Comparison of ENCODE assay signal across 7 cellular contexts in the genomic region with DNA sequence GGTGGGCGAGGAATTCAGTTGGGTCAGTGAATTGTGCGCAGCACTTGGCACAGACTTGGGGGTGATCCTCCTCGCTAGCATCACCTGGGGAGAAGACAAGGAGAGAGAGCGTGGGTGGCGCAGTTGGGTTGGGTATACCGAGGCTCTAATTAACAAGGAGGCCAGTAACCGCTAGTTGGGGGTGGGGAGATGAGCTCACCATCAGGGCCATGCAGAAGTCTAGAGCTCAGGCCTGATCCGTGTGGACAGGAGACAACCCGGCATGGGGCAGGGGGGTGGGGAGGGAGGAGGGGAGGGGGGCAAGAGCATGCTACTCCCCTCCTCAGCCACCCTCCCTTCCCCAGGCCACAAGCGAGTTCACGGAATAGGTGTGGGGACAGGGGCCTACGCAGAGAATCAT. TPM values are rescaled to one million over a fixed set of nuclear protein-coding genes. Genes with fewer than 3 reads are reported as not detected.
DNase-seq lines count a peak whose midpoint lies in the region; ATAC-seq and TF ChIP-seq lines count a peak whose summit lies in the region.

No MANE protein-coding gene starts in this region.

- peak overlapping the region; percentile 81 for H3K4me3 ChIP-seq in HEK293 (ENCODE audit: low read depth, low read length)
- H3K4me3 ChIP-seq in SU-DHL-6 (ENCODE audit: insufficient read depth, low read length, poor library complexity, severe bottlenecking) = no peak overlapping the region
- H3K4me3 ChIP-seq in fibroblast of villous mesenchyme (ENCODE audit: low read depth, low read length) = peak overlapping the region; percentile 81
- peak overlapping the region; percentile 75 for H3K4me3 ChIP-seq in parathyroid adenoma (ENCODE audit: low read depth, low read length)

- no peak overlapping the region for H2AFZ ChIP-seq in SU-DHL-6 (ENCODE audit: low read depth, low read length, severe bottlenecking)
- H2AFZ ChIP-seq in parathyroid adenoma = peak overlapping the region; percentile 99

- H3K9ac ChIP-seq in SU-DHL-6 (ENCODE audit: low read length) = no peak overlapping the region
- no peak overlapping the region for H3K9ac ChIP-seq in parathyroid adenoma

- H3K4me1 ChIP-seq in HEK293 (ENCODE audit: control insufficient read depth, insufficient read depth, low read length) = peaks cover 17% of the 10 kb centered on the region
- peaks cover 5% of the 10 kb centered on the region for H3K4me1 ChIP-seq in parathyroid adenoma

- H3K27ac ChIP-seq in HEK293 (ENCODE audit: extremely low read depth, low read depth, low read length) (peak overlapping the region; percentile 66; the same call in 1 of the 2 replicates), SU-DHL-6 (ENCODE audit: low read depth, low read length) (no peak overlapping the region), parathyroid adenoma (peak overlapping the region; percentile 59)

- POLR2A ChIA-PET in HEK293 (lab: Yijun Ruan, JAX) = interaction anchor here (0.5 to 2.6 kb wide), 18 partner anchors 9 to 397 kb away, joined by 3 to 71 read pairs (median 5); a partner anchor contains a TSS

- no peaks in the 10 kb centered on the region for H3K79me2 ChIP-seq in SU-DHL-6 (ENCODE audit: insufficient read depth, low read length)
- no peaks in the 10 kb centered on the region for H3K79me2 ChIP-seq in parathyroid adenoma

- peak overlapping the region; percentile 25 for H3K4me2 ChIP-seq in SU-DHL-6 (ENCODE audit: low read depth, low read length, poor library complexity, severe bottlenecking)
- H3K4me2 ChIP-seq in parathyroid adenoma (ENCODE audit: low read length) = peak overlapping the region; percentile 81

- peaks cover 3 to 41% of the 10 kb centered on the region in 2 experiments; a peak in 2 of 3 replicates for H3K36me3 ChIP-seq in HEK293 (ENCODE audit: control insufficient read depth in 2 of 2, insufficient read depth in 1 of 2, low read length in 2 of 2)
- H3K36me3 ChIP-seq in SU-DHL-6 (ENCODE audit: low read length) = no peaks in the 10 kb centered on the region
- no peaks in the 10 kb centered on the region for H3K36me3 ChIP-seq in parathyroid adenoma (ENCODE audit: control insufficient read depth, insufficient read depth, low read length)

- H3K9me3 ChIP-seq in HEK293 (ENCODE audit: control insufficient read depth, insufficient read depth, low read depth, low read length) (no peaks in the 10 kb centered on the region), SU-DHL-6 (ENCODE audit: insufficient read depth, low read length) (no peaks in the 10 kb centered on the region), parathyroid adenoma (ENCODE audit: control insufficient read depth, low read length) (no peaks in the 10 kb centered on the region)

- ATAC-seq in GM18519 (IDR thresholded peaks at IDR 0.05; ENCODE audit: low FRiP score, unreplicated experiment) = no peak

- no peaks in the 10 kb centered on the region for H3K27me3 ChIP-seq in SU-DHL-6 (ENCODE audit: low read length)
- no peaks in the 10 kb centered on the region for H3K27me3 ChIP-seq in parathyroid adenoma (ENCODE audit: control insufficient read depth, insufficient read depth, low read length)

- no peaks in the 10 kb centered on the region for H3F3A ChIP-seq in SU-DHL-6 (ENCODE audit: insufficient read depth)

- CTCF ChIA-PET in HEK293 (lab: Yijun Ruan, JAX) = interaction anchor here (0.6 to 1.6 kb wide), 3 partner anchors 27 to 402 kb away, joined by 3 to 9 read pairs (median 4); a partner anchor contains a TSS

- no peaks in the 10 kb centered on the region for H4K20me1 ChIP-seq in SU-DHL-6 (ENCODE audit: low read depth, low read length)

- DNase-seq in fibroblast of villous mesenchyme (ENCODE audit: low read depth) (no peak), activated gamma-delta T cell (lab: John Stamatoyannopoulos, UW) (no peak), HT-29 (ENCODE audit: low spot score) (no peak)

- no peaks in the 10 kb centered on the region for H3K9me2 ChIP-seq in SU-DHL-6 (replicated peaks; ENCODE audit: insufficient read depth, low read length)

- TF ChIP-seq CTCF in HEK293 (tag by site-specific recombination; IDR thresholded peaks at IDR 0.05) = no peak
- no peak for TF ChIP-seq CTCF in SU-DHL-6 (IDR thresholded peaks at IDR 0.05; ENCODE audit: insufficient read depth, low read length, poor library complexity, severe bottlenecking)
- no peak for TF ChIP-seq CTCF in fibroblast of villous mesenchyme (IDR thresholded peaks at IDR 0.05; ENCODE audit: insufficient read depth, low read depth, low read length)
- TF ChIP-seq CTCF in parathyroid adenoma (IDR thresholded peaks at IDR 0.05) = no peak

TF ChIP-seq in HEK293, 187 proteins besides CTCF, POLR2A, EP300 and RAD21:
- TF ChIP-seq ZIC2 (tag by site-specific recombination; IDR thresholded peaks at IDR 0.05) = 0 out of 2 replicates have a peak, but pooled peaks have one; percentile 12
- no peak for TF ChIP-seq ZNF239 (tag by site-specific recombination; IDR thresholded peaks at IDR 0.05)
- TF ChIP-seq, protein P1, sequence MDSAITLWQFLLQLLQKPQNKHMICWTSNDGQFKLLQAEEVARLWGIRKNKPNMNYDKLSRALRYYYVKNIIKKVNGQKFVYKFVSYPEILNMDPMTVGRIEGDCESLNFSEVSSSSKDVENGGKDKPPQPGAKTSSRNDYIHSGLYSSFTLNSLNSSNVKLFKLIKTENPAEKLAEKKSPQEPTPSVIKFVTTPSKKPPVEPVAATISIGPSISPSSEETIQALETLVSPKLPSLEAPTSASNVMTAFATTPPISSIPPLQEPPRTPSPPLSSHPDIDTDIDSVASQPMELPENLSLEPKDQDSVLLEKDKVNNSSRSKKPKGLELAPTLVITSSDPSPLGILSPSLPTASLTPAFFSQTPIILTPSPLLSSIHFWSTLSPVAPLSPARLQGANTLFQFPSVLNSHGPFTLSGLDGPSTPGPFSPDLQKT (IDR thresholded peaks at IDR 0.05; ENCODE audit: borderline replicate concordance, low read depth, low read length) = no peak
- TF ChIP-seq MYNN (tag by site-specific recombination; IDR thresholded peaks at IDR 0.05; ENCODE audit: borderline replicate concordance) = no peak
- TF ChIP-seq GLIS1 (tag by site-specific recombination; IDR thresholded peaks at IDR 0.05) = peak; percentile 42; the same call in 1 of the 2 replicates
- no peak for TF ChIP-seq ZNF777 (tag by site-specific recombination; IDR thresholded peaks at IDR 0.05; ENCODE audit: borderline replicate concordance)
- TF ChIP-seq ZXDB (tag by site-specific recombination; IDR thresholded peaks at IDR 0.05) = no peak
- peak; percentile 66 for TF ChIP-seq SP7 (tag by site-specific recombination; IDR thresholded peaks at IDR 0.05)
- TF ChIP-seq REPIN1 (tag by site-specific recombination; IDR thresholded peaks at IDR 0.05; ENCODE audit: low read depth) = no peak

RNA-seq across cellular contexts. Expression of a gene that starts 0.6 kb away (rescaled TPM):
- total RNA-seq in fibroblast of villous mesenchyme = 3.2 and 3.9 TPM in 2 replicates
- total RNA-seq in HT-29 (2014; rRNA removed; shearing (Covaris generic)) = 0.05 TPM in 1 of 2 replicates, not detected in the other

RNA-seq across cellular contexts. Expression of a gene that starts 14.4 kb away (rescaled TPM):
- total RNA-seq in fibroblast of villous mesenchyme = 35.1 and 51.8 TPM in 2 replicates
- total RNA-seq in HT-29 (2014; rRNA removed; shearing (Covaris generic)) = 39.7 and 41.0 TPM in 2 replicates

RNA-seq across cellular contexts. Expression of a gene that starts 48.6 kb away (rescaled TPM):
- 26.4 and 39.3 TPM in 2 replicates for total RNA-seq in fibroblast of villous mesenchyme
- total RNA-seq in HT-29 (2014; rRNA removed; shearing (Covaris generic)) = 16.0 and 20.3 TPM in 2 replicates

RNA-seq across cellular contexts. Expression of a gene that starts 48.8 kb away (rescaled TPM):
- total RNA-seq in fibroblast of villous mesenchyme = 22.9 and 41.0 TPM in 2 replicates
- total RNA-seq in HT-29 (2014; rRNA removed; shearing (Covaris generic)) = 4.4 and 6.4 TPM in 2 replicates

RNA-seq across cellular contexts. Expression of a gene that starts 54.3 kb away (rescaled TPM):
- not detected in 2 replicates for total RNA-seq in fibroblast of villous mesenchyme
- total RNA-seq in HT-29 (2014; rRNA removed; shearing (Covaris generic)) = not detected in 2 replicates
